1 cellular context compared by ENCODE assay signal in the genomic region with DNA sequence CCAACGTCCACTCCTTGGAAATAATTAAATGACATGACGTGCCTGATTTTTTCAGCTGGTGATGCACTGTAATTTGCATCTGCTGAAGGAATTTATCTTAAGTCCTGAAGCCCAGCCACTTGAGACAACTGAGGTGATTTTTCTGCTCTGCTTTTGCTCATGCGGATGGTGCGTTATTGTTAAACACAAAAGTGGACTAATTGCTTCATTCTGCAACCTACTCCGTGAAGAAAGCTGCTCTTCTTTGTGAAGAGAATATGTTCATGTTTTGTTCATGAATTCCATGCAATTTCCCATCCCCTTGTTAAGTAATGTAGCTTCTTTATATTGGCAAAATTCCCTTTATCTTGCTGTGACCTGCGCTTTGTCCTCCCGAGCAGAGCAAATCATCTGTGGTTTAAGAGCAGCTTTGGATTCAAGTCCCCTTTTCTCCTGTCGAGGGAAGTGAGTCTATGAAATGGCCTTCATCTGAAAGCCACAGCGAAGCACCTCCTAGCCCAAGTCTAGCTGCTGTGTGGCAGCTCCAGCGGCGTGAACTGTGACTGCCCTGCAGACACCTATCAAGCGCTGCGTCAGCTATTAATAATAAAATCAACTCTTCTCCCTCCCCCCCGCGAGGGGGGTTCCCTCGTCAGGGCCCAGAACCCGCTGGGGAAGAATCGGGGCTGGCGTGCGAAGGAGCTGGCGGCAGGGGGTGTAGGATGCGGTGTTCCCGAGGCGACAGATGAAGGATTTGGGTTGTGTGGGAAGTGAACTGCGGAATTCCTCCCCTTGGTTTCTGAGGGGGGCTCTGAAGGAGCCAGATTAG.
A peak's percentile ranks its signal among the peaks of the same experiment; 100 is the strongest.
TF ChIP-seq lines count a peak whose summit lies in the region.

No MANE protein-coding gene starts in this region.

TF ChIP-seq in H1, 55 proteins besides CTCF, POLR2A, EP300 and RAD21:
- TF ChIP-seq SIX5 (IDR thresholded peaks at IDR 0.05; ENCODE audit: low read depth, low read length) = no peak
- TF ChIP-seq SAP30 (IDR thresholded peaks at IDR 0.05; ENCODE audit: insufficient read depth, insufficient replicate concordance, low read length) = peak; percentile 72
- TF ChIP-seq KDM1A (IDR thresholded peaks at IDR 0.05; ENCODE audit: borderline replicate concordance, low read length) = peak; percentile 8; the same call in 1 of the 2 replicates
- TF ChIP-seq PHF8 (conservative IDR thresholded peaks at IDR 0.05; ENCODE audit: low read depth, low read length) = no peak
- peak; percentile 77 for TF ChIP-seq ASH2L (IDR thresholded peaks at IDR 0.05; ENCODE audit: low read length)
